ENCODE assay signal across 10 cellular contexts in genomic region chr14:49550284-49551184, GRCh38. TPM values are rescaled to one million over a fixed set of nuclear protein-coding genes. Genes with fewer than 3 reads are reported as not detected.
A peak's percentile ranks its signal among the peaks of the same experiment; 100 is the strongest.
DNase-seq lines count a peak whose midpoint lies in the region; ATAC-seq and TF ChIP-seq lines count a peak whose summit lies in the region.
"Had no signal": no experiment of that assay in that cellular context is flagged by ENCODE, and none has a peak within 500 bp of the region (broad histone marks: within the 10 kb centered on the region; RNA-seq: fewer than 3 reads in every experiment).

No MANE protein-coding gene starts in this region.

- no peaks in the 10 kb centered on the region for H3K79me1 ChIP-seq in IMR-90 (ENCODE audit: low read depth in 1 of 2, low read length in 2 of 2)

- no peak overlapping the region for H4K8ac ChIP-seq in IMR-90 (ENCODE audit: low read depth in 2 of 2, low read length in 2 of 2)

- H3K18ac ChIP-seq in IMR-90 (ENCODE audit: low read depth, low read length): no peak overlapping the region

- H3K9me1 ChIP-seq in IMR-90 (ENCODE audit: insufficient read depth, low read length): no peaks in the 10 kb centered on the region

- TF ChIP-seq POLR2A in IMR-90 (IDR thresholded peaks at IDR 0.05; ENCODE audit: low read depth, low read length): no peak

- H3K27me3 ChIP-seq in IMR-90 (ENCODE audit: control insufficient read depth, insufficient read depth, low read length): no peaks in the 10 kb centered on the region
- no peaks in the 10 kb centered on the region for H3K27me3 ChIP-seq in SK-N-SH (ENCODE audit: insufficient read depth)
- H3K27me3 ChIP-seq: body of pancreas had no signal

- H2AFZ ChIP-seq in IMR-90 (replicated peaks; ENCODE audit: low read length, poor library complexity) (no peak overlapping the region), SK-N-SH (ENCODE audit: low read depth) (no peak overlapping the region)

- no peaks in the 10 kb centered on the region for H3K79me2 ChIP-seq in SK-N-SH (ENCODE audit: insufficient read depth)

- TF ChIP-seq CTCF in AG10803 (conservative IDR thresholded peaks at IDR 0.05; ENCODE audit: low read length): peak; percentile 33
- peak; percentile 35; the same call in 1 of the 2 replicates for TF ChIP-seq CTCF in IMR-90 (conservative IDR thresholded peaks at IDR 0.05; ENCODE audit: low read depth, low read length)
- peak; percentile 45 for TF ChIP-seq CTCF in SK-N-SH (IDR thresholded peaks at IDR 0.05)

- H4K20me1 ChIP-seq in IMR-90 (ENCODE audit: insufficient read depth, low read length) (no peaks in the 10 kb centered on the region), SK-N-SH (ENCODE audit: insufficient read depth) (no peaks in the 10 kb centered on the region)

- no peak overlapping the region for H4K91ac ChIP-seq in IMR-90 (ENCODE audit: insufficient read depth, low read depth, low read length)

- H3K23ac ChIP-seq in IMR-90 (ENCODE audit: low read depth, low read length): no peak overlapping the region

- H3K36me3 ChIP-seq in IMR-90 (ENCODE audit: control insufficient read depth, insufficient read depth, low read length) (no peaks in the 10 kb centered on the region), SK-N-SH (replicated peaks in 1 of 2; ENCODE audit: control insufficient read depth in 1 of 2, insufficient read depth in 2 of 2, low read length in 1 of 2) (no peaks in the 10 kb centered on the region)

- no peak overlapping the region for H3K9ac ChIP-seq in IMR-90 (ENCODE audit: low read depth, low read length)
- H3K9ac ChIP-seq in SK-N-SH: no peak overlapping the region

- dilution Hi-C loops in IMR-90 (cut with HindIII; ENCODE audit: low sequenced_read_pairs, unreplicated experiment): no loop called here

- no peak for DNase-seq in AG10803 (ENCODE audit: low read depth)
- DNase-seq in IMR-90: peak; percentile 19
- peak; percentile 26 for DNase-seq in SK-N-SH
- DNase-seq in iris pigment epithelial cell (ENCODE audit: low read depth): peak; percentile 8
- DNase-seq in foreskin melanocyte: no peak
- DNase-seq in left ventricle myocardium superior: no peak
- DNase-seq in germinal center (ENCODE audit: low spot score): no peak
- DNase-seq in NCI-H1436 (lab: John Stamatoyannopoulos, UW): no peak
- DNase-seq: stimulated activated CD4-positive, alpha-beta T cell treated with anti-CD3 and anti-CD28 coated beads, Interleukin-4, amount 100 ng/mL, for 24 hours had no signal

- no peak overlapping the region for H2AK9ac ChIP-seq in IMR-90 (replicated peaks; ENCODE audit: low read depth, low read length, poor library complexity)

- no peak overlapping the region for H3K14ac ChIP-seq in IMR-90 (replicated peaks; ENCODE audit: low read depth, low read length)

- no peaks in the 10 kb centered on the region for H3F3A ChIP-seq in SK-N-SH (replicated peaks; ENCODE audit: insufficient read depth)

- H2BK20ac ChIP-seq in IMR-90 (ENCODE audit: low read depth, low read length): no peak overlapping the region

- TF ChIP-seq RAD21 in IMR-90 (IDR thresholded peaks at IDR 0.05; ENCODE audit: low read length): peak; percentile 39
- TF ChIP-seq RAD21 in SK-N-SH (IDR thresholded peaks at IDR 0.05; ENCODE audit: low read length): peak; percentile 58

- in situ Hi-C loops in IMR-90 (cut with MboI; ENCODE audit: low sequenced_read_pairs): no loop called here

- no peak overlapping the region for H2BK120ac ChIP-seq in IMR-90 (ENCODE audit: low read depth, low read length)

- POLR2A ChIA-PET in IMR-90 (lab: Charles Lee; ENCODE audit: unreplicated experiment) (no interaction called here), SK-N-SH (lab: Yijun Ruan, JAX) (no interaction called here)

- CTCF ChIA-PET in IMR-90 (lab: Yijun Ruan, JAX): interaction anchor here (1.1 to 2.0 kb wide), 3 partner anchors 14 to 89 kb away, joined by 3 to 9 read pairs (median 3); no protein-coding TSS in a partner anchor
- CTCF ChIA-PET in SK-N-SH (lab: Yijun Ruan, JAX): interaction anchor here (1.0 to 3.7 kb wide), 11 partner anchors 12 to 89 kb away, joined by 3 to 27 read pairs (median 5); no protein-coding TSS in a partner anchor

- H2BK5ac ChIP-seq in IMR-90 (ENCODE audit: low read depth, low read length, poor library complexity, severe bottlenecking): no peak overlapping the region

- no TSS peak for BruUV-seq in IMR-90 (replicated peaks; lab: Mats Ljungman, UMichigan)

- no peak overlapping the region for H2BK15ac ChIP-seq in IMR-90 (ENCODE audit: low read depth, low read length)

- H2AK5ac ChIP-seq in IMR-90 (ENCODE audit: low read depth, low read length): no peak overlapping the region

- H3K4ac ChIP-seq in IMR-90 (ENCODE audit: low read depth, low read length): no peak overlapping the region

- H4K5ac ChIP-seq in IMR-90 (ENCODE audit: low read depth, low read length): no peak overlapping the region

- no peak overlapping the region for H3K4me3 ChIP-seq in AG10803 (ENCODE audit: low read length)
- no peak overlapping the region for H3K4me3 ChIP-seq in IMR-90 (ENCODE audit: insufficient read depth, low read depth, low read length)
- H3K4me3 ChIP-seq in SK-N-SH (ENCODE audit: low read depth in 2 of 2, low read length in 1 of 2): no peak overlapping the region
- H3K4me3 ChIP-seq: body of pancreas had no signal

- ATAC-seq in IMR-90 (ENCODE audit: low read depth): peak; percentile 54; the same call in 1 of the 2 replicates
- ATAC-seq in left ventricle myocardium superior: no peak
- ATAC-seq: body of pancreas had no signal

- H3K4me1 ChIP-seq in IMR-90 (ENCODE audit: control insufficient read depth, insufficient read depth, low read length): no peaks in the 10 kb centered on the region
- H3K4me1 ChIP-seq in SK-N-SH (ENCODE audit: control insufficient read depth in 1 of 2, insufficient read depth in 2 of 2, low read depth in 1 of 2, low read length in 1 of 2): peaks cover 0 to 4% of the 10 kb centered on the region in 2 experiments; a peak in 1 of 4 replicates

- H3K9me3 ChIP-seq in IMR-90 (ENCODE audit: control insufficient read depth, insufficient read depth, low read length) (no peaks in the 10 kb centered on the region), SK-N-SH (no peaks in the 10 kb centered on the region)
- H3K9me3 ChIP-seq: body of pancreas had no signal

- intact Hi-C loops in IMR-90 (cut with micrococcal nuclease): loop anchor here (10.0 kb wide), 1 partner anchor 86 kb away; no protein-coding TSS in a partner anchor
- intact Hi-C loops in left ventricle myocardium superior (cut with micrococcal nuclease): no loop called here

- no peak for TF ChIP-seq EP300 in SK-N-SH (IDR thresholded peaks at IDR 0.05; ENCODE audit: borderline replicate concordance in 1 of 2, low read depth in 1 of 2, low read length in 1 of 2)

- no peak overlapping the region for H3K27ac ChIP-seq in IMR-90 (ENCODE audit: insufficient read depth, low read length)
- no peak overlapping the region for H3K27ac ChIP-seq in SK-N-SH (ENCODE audit: low read depth in 2 of 2, low read length in 1 of 2)

- no peaks in the 10 kb centered on the region for H3K9me2 ChIP-seq in SK-N-SH

- H3K56ac ChIP-seq in IMR-90 (ENCODE audit: extremely low read depth, insufficient read depth, low read length): no peak overlapping the region

- WGBS in IMR-90 (ENCODE audit: extremely low coverage in 2 of 2, insufficient read length in 1 of 2), 2 experiments: no CpG with 5 or more reads among the region's 5 CpGs
- 66% methylated on average over 5 of the region's 5 CpGs for WGBS in SK-N-SH (ENCODE audit: low lambda C conversion rate)

- H3K4me2 ChIP-seq in IMR-90 (ENCODE audit: low read depth, low read length) (no peak overlapping the region), SK-N-SH (no peak overlapping the region)

TF ChIP-seq in IMR-90, 13 proteins besides CTCF, POLR2A, EP300 and RAD21 (continues in another document):
- TF ChIP-seq RCOR1 (IDR thresholded peaks at IDR 0.05; ENCODE audit: insufficient replicate concordance, low read length) (no peak), CEBPB (IDR thresholded peaks at IDR 0.05; ENCODE audit: low read depth, low read length) (no peak), RFX5 (IDR thresholded peaks at IDR 0.05; ENCODE audit: low read depth, low read length) (no peak), MAZ (IDR thresholded peaks at IDR 0.05; ENCODE audit: borderline replicate concordance, low read depth, low read length) (no peak), FOS (IDR thresholded peaks at IDR 0.05; ENCODE audit: low read depth, low read length) (no peak), BHLHE40 (IDR thresholded peaks at IDR 0.05; ENCODE audit: low read depth, low read length) (no peak), SMC3 (IDR thresholded peaks at IDR 0.05; ENCODE audit: low read depth, low read length) (no peak)

TF ChIP-seq in SK-N-SH, 30 proteins besides CTCF, POLR2A, EP300 and RAD21 (continues in another document):
- TF ChIP-seq NFIC (IDR thresholded peaks at IDR 0.05; ENCODE audit: borderline replicate concordance): no peak
- TF ChIP-seq SIN3A (IDR thresholded peaks at IDR 0.05; ENCODE audit: borderline replicate concordance, low read depth, low read length): no peak
- TF ChIP-seq FOXM1 (IDR thresholded peaks at IDR 0.05; ENCODE audit: low read depth): no peak
- TF ChIP-seq PBX3 (IDR thresholded peaks at IDR 0.05): no peak
- TF ChIP-seq EZH2phosphoT487 (IDR thresholded peaks at IDR 0.05; ENCODE audit: borderline replicate concordance, low read depth): no peak
- no peak for TF ChIP-seq RCOR1 (IDR thresholded peaks at IDR 0.05; ENCODE audit: low read length)

RNA-seq across cellular contexts. Expression of gene RPS29, which starts 35.6 kb away (rescaled TPM):
- total RNA-seq in IMR-90 (2012; rRNA removed) (318 and 794 TPM in 2 replicates), left ventricle myocardium superior (791 TPM)
- polyA plus RNA-seq in IMR-90 (2012; rRNA removed) (8,930 and 10,393 TPM in 2 replicates), SK-N-SH (2012; rRNA removed) (11,220 and 15,074 TPM in 2 replicates)
- 10.7 and 2,863 TPM in 2 replicates for polyA plus RNA-seq in IMR-90 (2012; cell fraction: cytosol; rRNA removed)
- polyA plus RNA-seq in IMR-90 (2012; cell fraction: nucleus; rRNA removed; ENCODE audit: low replicate concordance): 714 and 2,229 TPM in 2 replicates
- 14,126 and 18,473 TPM in 2 replicates for polyA plus RNA-seq in SK-N-SH (2012; cell fraction: cytosol; rRNA removed)
- 2,005 and 4,034 TPM in 2 replicates for polyA plus RNA-seq in SK-N-SH (2012; cell fraction: nucleus; rRNA removed)

RNA-seq across cellular contexts. Expression of gene LRR1, which starts 48.2 kb away (rescaled TPM):
- 20.8 and 28.3 TPM in 2 replicates for total RNA-seq in IMR-90 (2012; rRNA removed)
- polyA plus RNA-seq in IMR-90 (2012; rRNA removed): 11.6 and 13.1 TPM in 2 replicates
- polyA plus RNA-seq in IMR-90 (2012; cell fraction: cytosol; rRNA removed): 6.7 and 7.4 TPM in 2 replicates
- 2.3 and 4.7 TPM in 2 replicates for polyA plus RNA-seq in IMR-90 (2012; cell fraction: nucleus; rRNA removed; ENCODE audit: low replicate concordance)
- polyA plus RNA-seq in SK-N-SH (2012; rRNA removed): 9.3 and 9.5 TPM in 2 replicates
- polyA plus RNA-seq in SK-N-SH (2012; cell fraction: cytosol; rRNA removed): 11.5 and 17.6 TPM in 2 replicates
- polyA plus RNA-seq in SK-N-SH (2012; cell fraction: nucleus; rRNA removed): 3.7 and 4.5 TPM in 2 replicates
- total RNA-seq in left ventricle myocardium superior: 5.8 TPM

Comparison
In these comparisons a context has a peak if more than half of its experiments do, and no peak if none do; other contexts are left out.
1. DNase-seq: peak in IMR-90 (single experiment), SK-N-SH (single experiment) and iris pigment epithelial cell (single experiment); none in AG10803 (single experiment), foreskin melanocyte (single experiment), left ventricle myocardium superior (single experiment), germinal center (single experiment) and NCI-H1436 (single experiment).
2. Peak in every context shown above with its lines, with median percentiles within 50 percentile points of each other: CTCF ChIP-seq.